Comparison of ENCODE assay signal across 33 cellular contexts in genomic region chr18:70146174-70146573, GRCh38. TPM values are rescaled to one million over a fixed set of nuclear protein-coding genes. Genes with fewer than 3 reads are reported as not detected.
DNase-seq lines count a peak whose midpoint lies in the region; ATAC-seq, FAIRE-seq and TF ChIP-seq lines count a peak whose summit lies in the region.
"Had no signal": no experiment of that assay in that cellular context is flagged by ENCODE, and none has a peak within 500 bp of the region (broad histone marks: within the 10 kb centered on the region; RNA-seq: fewer than 3 reads in every experiment).

No MANE protein-coding gene starts in this region.

- TF ChIP-seq POLR2A in HepG2 (IDR thresholded peaks at IDR 0.05; ENCODE audit: insufficient read depth in 1 of 2, low read depth in 2 of 2, low read length in 2 of 2) = no peak

- TF ChIP-seq EP300 in HepG2 (IDR thresholded peaks at IDR 0.05; ENCODE audit: low read depth in 2 of 2, low read length in 2 of 2) (peak in 1 of 2 experiments; percentile 52; a peak in 2 of 4 replicates), HepG2 (CRISPR knock-in tag; IDR thresholded peaks at IDR 0.05; ENCODE audit: borderline replicate concordance) (no peak)

- H3K27ac ChIP-seq in VCaP = peak overlapping the region; percentile 74
- no peak overlapping the region for H3K27ac ChIP-seq in HepG2 (ENCODE audit: extremely low read length, insufficient read depth, low read length)
- H3K27ac ChIP-seq in small intestine (ENCODE audit: low read depth in 1 of 2, low read length in 1 of 2) = no peak overlapping the region
- no peak overlapping the region for H3K27ac ChIP-seq in right atrium auricular region
- H3K27ac ChIP-seq: 22Rv1; A549; BLaER1; BLaER1 treated with 17β-estradiol and CSF1 and Interleukin-3, amounts not matched to agents 10 nM and 100 nM; C4-2B had no signal

- H3K27me3 ChIP-seq in HepG2 (ENCODE audit: control insufficient read depth in 1 of 2, insufficient read depth in 2 of 2, low read length in 2 of 2) (no peaks in the 10 kb centered on the region), small intestine (ENCODE audit: control insufficient read depth in 2 of 2, insufficient read depth in 2 of 2, low read length in 2 of 2) (no peaks in the 10 kb centered on the region), right atrium auricular region (no peaks in the 10 kb centered on the region)
- H3K27me3 ChIP-seq: BE2C; BLaER1; BLaER1 treated with 17β-estradiol and CSF1 and Interleukin-3, amounts not matched to agents 10 nM and 100 nM had no signal

- H3K79me2 ChIP-seq in HepG2 (ENCODE audit: insufficient read depth, low read length) = no peaks in the 10 kb centered on the region

- DNase-seq in left lobe of liver (ENCODE audit: low spot score) (no peak), HepG2 (ENCODE audit: low spot score) (peak; percentile 65), small intestine (no peak), G401 (ENCODE audit: low spot score) (no peak), right atrium auricular region (ENCODE audit: low spot score) (no peak)
- DNase-seq: 8988T; ACHN; AML-193; BE2C; C1 segment of cervical spinal cord; Caco-2; Calu3; CD4-positive, alpha-beta memory T cell; CD4-positive, alpha-beta T cell; CD4-positive, CD25-positive, alpha-beta regulatory T cell; CD8-positive, alpha-beta memory T cell; CD8-positive, alpha-beta T cell; COR-L47; DMS 273 treated with DMSO at 0.1 percent for 48 hours; DMS153; DMS53; DMS79; DMS79 treated with DMSO at 0.1 percent for 48 hours; DND-41; EL had no signal

- H3K4me1 ChIP-seq in HepG2 (ENCODE audit: insufficient read depth, low read length) (peaks cover 14% of the 10 kb centered on the region), small intestine (ENCODE audit: control insufficient read depth in 2 of 2, insufficient read depth in 1 of 2, low read depth in 1 of 2, low read length in 1 of 2) (no peaks in the 10 kb centered on the region), right atrium auricular region (no peaks in the 10 kb centered on the region)
- H3K4me1 ChIP-seq: A549; BE2C; BLaER1; BLaER1 treated with 17β-estradiol and CSF1 and Interleukin-3, amounts not matched to agents 10 nM and 100 nM had no signal

- no peak overlapping the region for H3K9ac ChIP-seq in HepG2 (ENCODE audit: insufficient read depth, low read depth, low read length)
- H3K9ac ChIP-seq: BLaER1; BLaER1 treated with 17β-estradiol and CSF1 and Interleukin-3, amounts not matched to agents 10 nM and 100 nM had no signal

- no peak overlapping the region for H2AFZ ChIP-seq in HepG2 (ENCODE audit: low read length)

- ATAC-seq in left lobe of liver (peak; percentile 29), HepG2 (peak; percentile 88), HG02623 (IDR thresholded peaks at IDR 0.05; ENCODE audit: unreplicated experiment) (no peak)
- ATAC-seq: A549; CD8-positive, alpha-beta T cell had no signal

- WGBS in HepG2 (ENCODE audit: low lambda C conversion rate) = 44% methylated on average over 2 of the region's 2 CpGs
- 42 to 76% (median 58%) methylated on average over 2 of the region's 2 CpGs for WGBS in small intestine, 3 donors

- FAIRE-seq in islet of Langerhans (lab: Jason Lieb, UNC) (peak; percentile 21), HepG2 (lab: Jason Lieb, UNC) (no peak), small intestine (lab: Jason Lieb, UNC) (no peak)
- FAIRE-seq: A549 had no signal

- H3K9me3 ChIP-seq in HepG2 (ENCODE audit: low read length) (no peaks in the 10 kb centered on the region), small intestine (ENCODE audit: control insufficient read depth, low read depth) (no peaks in the 10 kb centered on the region), right atrium auricular region (no peaks in the 10 kb centered on the region)
- H3K9me3 ChIP-seq: A549, BE2C, BLaER1, Caco-2 had no signal

- TF ChIP-seq CTCF in VCaP (conservative IDR thresholded peaks at IDR 0.05) = no peak
- no peak for TF ChIP-seq CTCF in HepG2 (CRISPR knock-in tag; IDR thresholded peaks at IDR 0.05)
- TF ChIP-seq CTCF in right atrium auricular region (IDR thresholded peaks at IDR 0.05) = no peak

- H3K4me3 ChIP-seq in HepG2 (replicated peaks in 1 of 3; ENCODE audit: insufficient read depth in 1 of 3, low read depth in 2 of 3, low read length in 3 of 3) = no peak overlapping the region
- no peak overlapping the region for H3K4me3 ChIP-seq in small intestine (ENCODE audit: low read depth in 1 of 2, low read length in 2 of 2)
- no peak overlapping the region for H3K4me3 ChIP-seq in right atrium auricular region
- H3K4me3 ChIP-seq: A549; BLaER1; BLaER1 treated with 17β-estradiol and CSF1 and Interleukin-3, amounts not matched to agents 10 nM and 100 nM had no signal

- no TSS peak for BruUV-seq in HepG2 (replicated peaks; lab: Mats Ljungman, UMichigan)

- H3K36me3 ChIP-seq in HepG2 (replicated peaks in 1 of 2; ENCODE audit: control insufficient read depth in 1 of 2, insufficient read depth in 2 of 2, low read length in 2 of 2) = peaks cover 1 to 23% of the 10 kb centered on the region in 2 experiments; a peak in 2 of 5 replicates
- H3K36me3 ChIP-seq in small intestine (ENCODE audit: control insufficient read depth in 2 of 2, insufficient read depth in 2 of 2, low read length in 2 of 2) = peaks cover 0 to 5% of the 10 kb centered on the region in 2 donors
- peaks cover 28% of the 10 kb centered on the region for H3K36me3 ChIP-seq in right atrium auricular region
- H3K36me3 ChIP-seq: BE2C had no signal

- in situ Hi-C loops in HepG2 (cut with HindIII; ENCODE audit: extremely low pct_ligation_motif_present, low pct_unique_long_range_greater_than_20kb) = no loop called here
- in situ Hi-C loops in G401 (cut with HindIII; ENCODE audit: low sequenced_read_pairs) = no loop called here

- no peaks in the 10 kb centered on the region for H4K20me1 ChIP-seq in HepG2 (ENCODE audit: insufficient read depth, low read length)
- H4K20me1 ChIP-seq: BLaER1 had no signal

- POLR2A ChIA-PET in HepG2 (lab: Yijun Ruan, JAX) = no interaction called here

- CTCF ChIA-PET in HepG2 (lab: Yijun Ruan, JAX; ENCODE audit: low intra/inter-chr PET ratio, low total read pairs) = no interaction called here

- no peak for TF ChIP-seq RAD21 in HepG2 (CRISPR knock-in tag; IDR thresholded peaks at IDR 0.05)

- H3K4me2 ChIP-seq in HepG2 (ENCODE audit: low read depth, low read length) = no peak overlapping the region
- H3K4me2 ChIP-seq: A549; BLaER1; BLaER1 treated with 17β-estradiol and CSF1 and Interleukin-3, amounts not matched to agents 10 nM and 100 nM had no signal

- intact Hi-C loops in HepG2 (cut with micrococcal nuclease; ENCODE audit: unreplicated experiment) = no loop called here

TF ChIP-seq in HepG2, 621 proteins besides CTCF, POLR2A, EP300 and RAD21 (continues in another document):
- TF ChIP-seq TCF7 (IDR thresholded peaks at IDR 0.05; ENCODE audit: low read depth) = peak; percentile 25; the same call in 1 of the 2 replicates
- peak; percentile 56; the same call in 1 of the 2 replicates for TF ChIP-seq HMG20B (CRISPR knock-in tag; conservative IDR thresholded peaks at IDR 0.05)
- TF ChIP-seq ARID3A (IDR thresholded peaks at IDR 0.05; ENCODE audit: low read depth, low read length) = 0 out of 2 replicates have a peak, but pooled peaks have one; percentile 33
- no peak for TF ChIP-seq HNRNPL (IDR thresholded peaks at IDR 0.05; ENCODE audit: low read depth, low read length)

RNA-seq across cellular contexts. Expression of gene RTTN, which starts 59.3 kb away (rescaled TPM):
- total RNA-seq in left lobe of liver = 6.6 TPM
- total RNA-seq in HepG2 (2016; rRNA removed; fragmentation: Illumina TruSeq; extraction: Trizol) = 12.5 and 18.7 TPM in 2 replicates
- total RNA-seq in HepG2 (2016; cell fraction: cytosol; rRNA removed; fragmentation: Illumina TruSeq; extraction: Trizol; ENCODE audit: low read depth) = 15.8 and 24.3 TPM in 2 replicates
- total RNA-seq in HepG2 (2016; cell fraction: insoluble cytoplasmic fraction; rRNA removed; fragmentation: Illumina TruSeq; extraction: Trizol) = 11.4 and 18.6 TPM in 2 replicates
- 9.9 and 11.5 TPM in 2 replicates for total RNA-seq in HepG2 (2016; cell fraction: membrane; rRNA removed; fragmentation: Illumina TruSeq; extraction: Trizol)
- 69.6 and 74.0 TPM in 2 replicates for total RNA-seq in HepG2 (2016; cell fraction: nucleus; rRNA removed; fragmentation: Illumina TruSeq; extraction: Trizol)
- 3.4 and 5.4 TPM in 2 replicates for polyA plus RNA-seq in HepG2 (2011; rRNA removed)
- 1.8 and 2.0 TPM in 2 replicates for polyA plus RNA-seq in HepG2 (2011; cell fraction: cytosol; rRNA removed)
- 8.1 and 9.1 TPM in 2 replicates for polyA plus RNA-seq in HepG2 (2011; cell fraction: nucleus; rRNA removed)
- 3.8 and 4.5 TPM in 2 replicates for polyA plus RNA-seq in HepG2 (2012)
- polyA plus RNA-seq in HepG2 (2016; cell fraction: cytosol; fragmentation: Illumina TruSeq; extraction: Trizol; ENCODE audit: low read depth) = 1.0 and 1.1 TPM in 2 replicates
- 5.4 and 7.2 TPM in 2 replicates for polyA plus RNA-seq in HepG2 (2016; cell fraction: insoluble cytoplasmic fraction; fragmentation: Illumina TruSeq; extraction: Trizol; ENCODE audit: low read depth)
- polyA plus RNA-seq in HepG2 (2016; cell fraction: membrane; fragmentation: Illumina TruSeq; extraction: Trizol; ENCODE audit: low read depth) = 1.6 and 1.9 TPM in 2 replicates
- polyA plus RNA-seq in HepG2 (2016; cell fraction: nucleus; fragmentation: Illumina TruSeq; extraction: Trizol; ENCODE audit: insufficient read depth, low read depth) = 14.8 and 16.8 TPM in 2 replicates
- polyA minus RNA-seq in HepG2 (2011; rRNA and poly(A)+ RNA removed; ENCODE audit: low replicate concordance) = 18.4 and 41.1 TPM in 2 replicates
- 4.4 and 5.3 TPM in 2 replicates for polyA minus RNA-seq in HepG2 (2011; cell fraction: cytosol; rRNA and poly(A)+ RNA removed)
- 117 and 137 TPM in 2 replicates for polyA minus RNA-seq in HepG2 (2011; cell fraction: nucleus; rRNA and poly(A)+ RNA removed)
- polyA plus RNA-seq in small intestine = 1 to 10 TPM in 2 of 3 donors, under 1 TPM in 1; 0.89 to 3.7 (median 1.1) TPM
- 11.1 and 24.7 TPM in 2 replicates for total RNA-seq in G401 (2014; rRNA removed; shearing (Covaris generic))
- 1 to 10 TPM; 6.3 to 8.0 TPM for total RNA-seq in right atrium auricular region
